Comparison of ENCODE assay signal across 8 cellular contexts in the genomic region with DNA sequence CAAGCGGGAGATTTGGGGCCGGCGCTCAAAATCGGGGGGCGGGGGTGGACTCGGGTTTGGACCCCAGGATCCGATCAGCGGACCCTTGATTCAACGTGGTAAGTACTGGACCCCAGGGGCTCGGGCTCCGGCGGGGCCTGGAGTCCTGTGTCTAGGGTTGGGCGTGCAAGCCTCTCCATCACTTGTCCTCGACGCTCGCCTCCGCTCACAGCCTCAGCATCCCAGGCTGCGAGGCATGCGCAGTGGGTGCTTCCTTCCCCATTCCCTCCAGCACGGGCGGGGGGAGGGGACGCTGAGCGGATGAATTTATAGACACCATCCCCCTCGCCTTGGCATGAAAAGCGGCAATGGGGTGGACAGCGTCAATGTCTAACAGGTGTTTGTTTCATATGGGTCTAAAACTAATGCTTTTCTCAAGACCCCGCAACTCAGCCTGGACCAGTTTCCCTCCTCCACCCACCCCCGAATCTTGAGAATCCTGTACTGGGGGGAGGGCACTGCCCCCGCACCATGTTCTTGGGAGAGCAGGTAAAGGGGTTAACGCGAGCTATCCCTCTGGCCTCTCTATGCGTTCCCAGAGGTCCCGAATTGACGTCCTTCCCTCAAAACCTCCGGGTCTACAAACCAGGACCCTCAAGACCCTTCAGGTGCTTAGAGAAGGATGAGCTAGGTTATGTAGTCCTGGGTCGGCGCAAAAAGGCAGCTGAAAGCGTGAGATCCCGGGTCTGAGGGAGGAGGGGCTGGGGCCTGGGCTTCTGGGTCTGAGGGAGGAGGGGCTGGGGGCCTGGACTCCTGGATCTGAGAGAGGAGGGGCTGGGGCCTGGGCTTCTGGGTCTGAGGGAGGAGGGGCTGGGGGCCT. TPM values are rescaled to one million over a fixed set of nuclear protein-coding genes. Genes with fewer than 3 reads are reported as not detected.
DNase-seq lines count a peak whose midpoint lies in the region; ATAC-seq and TF ChIP-seq lines count a peak whose summit lies in the region.

No MANE protein-coding gene starts in this region.

- ATAC-seq in GM19455 (IDR thresholded peaks at IDR 0.05; ENCODE audit: unreplicated experiment) (no peak), HG03457 (IDR thresholded peaks at IDR 0.05; ENCODE audit: unreplicated experiment) (no peak), HG02885 (IDR thresholded peaks at IDR 0.05; ENCODE audit: poor library complexity, unreplicated experiment) (no peak)

- peak overlapping the region; percentile 90 for H2AFZ ChIP-seq in hepatocyte

- peaks cover 5% of the 10 kb centered on the region for H3K27me3 ChIP-seq in hepatocyte

- no peaks in the 10 kb centered on the region for H4K20me1 ChIP-seq in hepatocyte (ENCODE audit: insufficient read depth, poor library complexity, severe bottlenecking)

- 12% methylated on average over 24 of the region's 39 CpGs for WGBS in hepatocyte (ENCODE audit: low lambda C conversion rate, missing lambda C conversion rate)

- H3K4me3 ChIP-seq in hepatocyte: peak overlapping the region; percentile 63

- H3K4me1 ChIP-seq in hepatocyte (ENCODE audit: insufficient read depth): peaks cover 17% of the 10 kb centered on the region

- H3K9me2 ChIP-seq in hepatocyte (replicated peaks; ENCODE audit: insufficient read depth): no peaks in the 10 kb centered on the region

- H3K36me3 ChIP-seq in hepatocyte (replicated peaks; ENCODE audit: insufficient read depth, low read depth): no peaks in the 10 kb centered on the region

- H3K9me3 ChIP-seq in hepatocyte (ENCODE audit: low read depth): no peaks in the 10 kb centered on the region

- peak overlapping the region; percentile 97 for H3K4me2 ChIP-seq in hepatocyte

- TF ChIP-seq CTCF in GM13977 (IDR thresholded peaks at IDR 0.05; ENCODE audit: extremely low read depth, insufficient read depth, missing control alignments): no peak
- TF ChIP-seq CTCF in hepatocyte (IDR thresholded peaks at IDR 0.05; ENCODE audit: poor library complexity): no peak

- in situ Hi-C loops in GM13977 (cut with MboI; ENCODE audit: low pct_unique_long_range_greater_than_20kb, low sequenced_read_pairs, unreplicated experiment): no loop called here

- H3K79me2 ChIP-seq in hepatocyte: no peaks in the 10 kb centered on the region

- DNase-seq in GM13977 (ENCODE audit: low spot score): peak; percentile 66
- peak; percentile 83 to 91 for DNase-seq in NCI-H446 (lab: John Stamatoyannopoulos, UW)
- peak; percentile 92 for DNase-seq in astrocyte of the hippocampus (ENCODE audit: low read depth, low spot score)
- DNase-seq in hepatocyte (ENCODE audit: low spot score): peak; percentile 79
- DNase-seq in renal cortical epithelial cell (ENCODE audit: low read depth): peak; percentile 16

- H3K27ac ChIP-seq in hepatocyte: no peak overlapping the region

RNA-seq across cellular contexts. Expression of a gene that starts 0.6 kb away (rescaled TPM):
- total RNA-seq in hepatocyte: 6.2 and 6.7 TPM in 2 replicates
- polyA plus RNA-seq in hepatocyte: 6.8 and 10.0 TPM in 2 replicates
- 1.9 and 2.5 TPM in 2 replicates for total RNA-seq in renal cortical epithelial cell

RNA-seq across cellular contexts. Expression of a gene that starts 2.1 kb away (rescaled TPM):
- total RNA-seq in hepatocyte (0.12 and 0.50 TPM in 2 replicates), renal cortical epithelial cell (0.35 TPM in 2 replicates)
- polyA plus RNA-seq in hepatocyte: not detected in 2 replicates

RNA-seq across cellular contexts. Expression of a gene that starts 14.4 kb away (rescaled TPM):
- total RNA-seq in hepatocyte (189 and 195 TPM in 2 replicates), renal cortical epithelial cell (205 and 483 TPM in 2 replicates)
- 175 and 180 TPM in 2 replicates for polyA plus RNA-seq in hepatocyte

RNA-seq across cellular contexts. Expression of a gene that starts 25.7 kb away (rescaled TPM):
- total RNA-seq in hepatocyte (4.9 and 13.8 TPM in 2 replicates), renal cortical epithelial cell (1.9 and 5.9 TPM in 2 replicates)
- 28.3 and 32.5 TPM in 2 replicates for polyA plus RNA-seq in hepatocyte

RNA-seq across cellular contexts. Expression of a gene that starts 25.8 kb away (rescaled TPM):
- total RNA-seq in hepatocyte: 39.2 and 55.6 TPM in 2 replicates
- 38.8 and 41.8 TPM in 2 replicates for polyA plus RNA-seq in hepatocyte
- total RNA-seq in renal cortical epithelial cell: 68.4 and 89.3 TPM in 2 replicates

Comparison
In these comparisons a context has a peak if more than half of its experiments do, and no peak if none do; other contexts are left out.
1. DNase-seq: peak in every context shown above with its lines; median percentile 92 in astrocyte of the hippocampus; 87 in NCI-H446; 79 in hepatocyte; 66 in GM13977; 16 in renal cortical epithelial cell.